In the genomic region with DNA sequence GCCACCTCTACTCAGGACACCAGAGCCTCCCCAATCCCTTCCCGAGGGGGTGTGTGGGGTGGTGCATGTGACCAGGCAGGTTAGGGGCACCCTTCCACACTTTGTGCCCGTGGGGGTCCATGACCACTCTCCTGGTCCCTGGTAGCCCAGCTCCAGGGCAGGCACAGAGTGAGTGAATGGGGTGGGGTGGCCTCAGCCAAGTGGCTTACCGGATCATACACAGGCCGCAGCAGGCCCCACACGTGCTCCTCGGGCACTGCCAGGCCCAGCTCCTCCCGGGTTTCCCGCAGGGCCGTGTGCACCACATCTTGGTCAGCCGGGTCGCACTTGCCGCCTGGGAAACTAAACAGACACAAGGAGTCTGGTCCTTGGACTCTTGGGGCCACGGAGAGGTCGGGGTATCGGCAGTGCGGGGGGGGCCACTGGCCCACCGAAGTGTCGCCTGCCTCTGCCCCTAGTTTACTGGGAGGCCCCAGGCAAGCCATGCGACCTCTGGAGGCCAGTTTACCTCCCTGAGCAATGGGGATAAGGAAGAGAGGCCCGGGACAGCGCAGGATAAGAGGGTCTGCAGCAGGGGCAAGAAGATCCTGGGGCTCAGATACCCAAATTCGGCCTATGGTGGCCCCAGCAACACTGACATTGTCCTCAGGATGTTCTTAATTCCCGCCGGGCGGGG, we compare ENCODE assay signal across 10 cellular contexts. TPM values are rescaled to one million over a fixed set of nuclear protein-coding genes. Genes with fewer than 3 reads are reported as not detected.
DNase-seq lines count a peak whose midpoint lies in the region; ATAC-seq and TF ChIP-seq lines count a peak whose summit lies in the region.
"Had no signal": no experiment of that assay in that cellular context is flagged by ENCODE, and none has a peak within 500 bp of the region (broad histone marks: within the 10 kb centered on the region; RNA-seq: fewer than 3 reads in every experiment).

No MANE protein-coding gene starts in this region.

- intact Hi-C loops in CD8-positive, alpha-beta T cell (cut with DNase I, micrococcal nuclease) = loop anchor here (1.0 to 10.0 kb wide), 7 partner anchors 15 to 176 kb away; a partner anchor contains a TSS

- peaks cover 9% of the 10 kb centered on the region for H3K4me1 ChIP-seq in CD8-positive, alpha-beta T cell (ENCODE audit: insufficient read depth, low read length)
- peaks cover 8 to 18% of the 10 kb centered on the region in 2 donors for H3K4me1 ChIP-seq in neuronal stem cell (ENCODE audit: control insufficient read depth in 2 of 2, insufficient read depth in 1 of 2, low read depth in 1 of 2, low read length in 2 of 2)

- no peaks in the 10 kb centered on the region for H3K27me3 ChIP-seq in CD8-positive, alpha-beta T cell (ENCODE audit: insufficient read depth, low read length)
- H3K27me3 ChIP-seq in neuronal stem cell (ENCODE audit: control insufficient read depth in 3 of 3, insufficient read depth in 3 of 3, low read depth in 1 of 3, low read length in 3 of 3) (no peaks in the 10 kb centered on the region), H7 (ENCODE audit: control insufficient read depth, insufficient read depth, low read length) (no peaks in the 10 kb centered on the region)

- peaks cover 8% of the 10 kb centered on the region for H3K4me1 Mint-ChIP-seq in CD8-positive, alpha-beta T cell (ENCODE audit: low read depth)
- H3K4me1 Mint-ChIP-seq in endothelial cell (ENCODE audit: unreplicated experiment) = no peaks in the 10 kb centered on the region

- peak overlapping the region; percentile 74 for H3K4me3 ChIP-seq in CD8-positive, alpha-beta T cell (ENCODE audit: low read depth, low read length)
- H3K4me3 ChIP-seq in neuronal stem cell (ENCODE audit: low read length in 2 of 2) = peak overlapping the region in 1 of 2 donors; percentile 62
- no peak overlapping the region; the same call in 1 of the 2 replicates for H3K4me3 ChIP-seq in H7 (ENCODE audit: insufficient read depth, low read depth, low read length)

- no peak overlapping the region for H3K23ac ChIP-seq in neuronal stem cell (ENCODE audit: low read depth, low read length, poor library complexity)

- H3K4me3 Mint-ChIP-seq in CD8-positive, alpha-beta T cell = peak overlapping the region; percentile 63
- H3K4me3 Mint-ChIP-seq in endothelial cell (ENCODE audit: unreplicated experiment) = peak overlapping the region; percentile 65

- H3K9me3 ChIP-seq in CD8-positive, alpha-beta T cell (ENCODE audit: low read length) = no peaks in the 10 kb centered on the region
- no peaks in the 10 kb centered on the region for H3K9me3 ChIP-seq in neuronal stem cell (replicated peaks in 1 of 2; ENCODE audit: control insufficient read depth in 2 of 2, insufficient read depth in 1 of 2, low read depth in 1 of 2, low read length in 2 of 2)

- CTCF ChIA-PET in CD8-positive, alpha-beta T cell (lab: Charles Lee) = interaction anchor here (0.6 to 10.9 kb wide), 13 partner anchors 10 to 276 kb away, joined by 3 to 126 read pairs (median 5); a partner anchor contains a TSS

- H3K4ac ChIP-seq in neuronal stem cell (ENCODE audit: low read length) = no peak overlapping the region

- no peak overlapping the region for H4K8ac ChIP-seq in neuronal stem cell (ENCODE audit: low read depth, low read length)

- POLR2A ChIA-PET in CD8-positive, alpha-beta T cell (lab: Charles Lee) = interaction anchor here (1.2 to 3.1 kb wide), 10 partner anchors 13 to 389 kb away, joined by 3 to 27 read pairs (median 4); no protein-coding TSS in a partner anchor

- peak overlapping the region; percentile 72 for H2AK5ac ChIP-seq in neuronal stem cell (ENCODE audit: low read depth, low read length)

- H3K27ac ChIP-seq in CD8-positive, alpha-beta T cell (ENCODE audit: low read depth, low read length) = no peak overlapping the region
- H3K27ac ChIP-seq in neuronal stem cell (replicated peaks; ENCODE audit: low read length) = peak overlapping the region; percentile 11

- peak overlapping the region; percentile 62 for H2BK5ac ChIP-seq in neuronal stem cell (ENCODE audit: low read length)

- ATAC-seq in CD8-positive, alpha-beta T cell = no peak
- ATAC-seq in HG03432 (IDR thresholded peaks at IDR 0.05; ENCODE audit: unreplicated experiment) = no peak

- TF ChIP-seq CTCF in CD8-positive, alpha-beta T cell (IDR thresholded peaks at IDR 0.05) = no peak
- TF ChIP-seq CTCF in endothelial cell (IDR thresholded peaks at IDR 0.05; ENCODE audit: unreplicated experiment) = no peak

- H3K27me3 Mint-ChIP-seq in CD8-positive, alpha-beta T cell (ENCODE audit: low read depth) = no peaks in the 10 kb centered on the region
- H3K27me3 Mint-ChIP-seq in endothelial cell (ENCODE audit: unreplicated experiment) = peaks cover 22% of the 10 kb centered on the region

- H4K91ac ChIP-seq in neuronal stem cell (ENCODE audit: low read depth, low read length, poor library complexity) = peak overlapping the region; percentile 76

- H3K79me1 ChIP-seq in neuronal stem cell (ENCODE audit: low read depth, low read length) = no peaks in the 10 kb centered on the region

- H3K4me2 ChIP-seq in neuronal stem cell (ENCODE audit: insufficient read depth, low read length, poor library complexity, severe bottlenecking) = peak overlapping the region; percentile 91

- H2BK15ac ChIP-seq in neuronal stem cell (ENCODE audit: low read length) = no peak overlapping the region

- no peaks in the 10 kb centered on the region for H3K36me3 ChIP-seq in CD8-positive, alpha-beta T cell (ENCODE audit: insufficient read depth, low read length)
- H3K36me3 ChIP-seq in neuronal stem cell (replicated peaks in 1 of 2; ENCODE audit: control insufficient read depth in 2 of 2, insufficient read depth in 2 of 2, low read length in 2 of 2) (peaks cover 5% of the 10 kb centered on the region in 2 donors), H7 (replicated peaks; ENCODE audit: control insufficient read depth, insufficient read depth, low read length) (no peaks in the 10 kb centered on the region)

- H2BK120ac ChIP-seq in neuronal stem cell (ENCODE audit: low read depth, low read length) = no peak overlapping the region

- DNase-seq in CD8-positive, alpha-beta T cell = no peak
- DNase-seq in endothelial cell (ENCODE audit: low spot score) = no peak
- no peak for DNase-seq in neuronal stem cell (ENCODE audit: low spot score)
- no peak for DNase-seq in activated gamma-delta T cell (lab: John Stamatoyannopoulos, UW)
- DNase-seq in H7 = no peak
- DNase-seq in mesenteric fat pad (ENCODE audit: low spot score) = no peak

- peak overlapping the region; percentile 99 for H2AFZ ChIP-seq in neuronal stem cell (ENCODE audit: low read length)

- H2BK12ac ChIP-seq in neuronal stem cell (ENCODE audit: low read length) = peak overlapping the region; percentile 24

- H3K36me3 Mint-ChIP-seq in CD8-positive, alpha-beta T cell = no peaks in the 10 kb centered on the region
- H3K36me3 Mint-ChIP-seq in endothelial cell (ENCODE audit: low read depth, unreplicated experiment) = peaks cover 6% of the 10 kb centered on the region

- no peak overlapping the region for H3K9ac ChIP-seq in neuronal stem cell (ENCODE audit: low read depth, low read length, poor library complexity)

- no peak overlapping the region for H3K14ac ChIP-seq in neuronal stem cell (ENCODE audit: low read length)

- H3K9me3 Mint-ChIP-seq in CD8-positive, alpha-beta T cell = no peaks in the 10 kb centered on the region
- H3K9me3 Mint-ChIP-seq in endothelial cell (ENCODE audit: unreplicated experiment) = no peaks in the 10 kb centered on the region

- no CpG with 5 or more reads among the region's 25 CpGs for WGBS in neuronal stem cell (ENCODE audit: extremely low coverage in 2 of 2, insufficient read length in 2 of 2, insufficient replicate concordance in 1 of 2), 2 donors

- peak overlapping the region; percentile 32 for H3K18ac ChIP-seq in neuronal stem cell (ENCODE audit: low read length)

- H3K27ac Mint-ChIP-seq in CD8-positive, alpha-beta T cell = no peak overlapping the region
- H3K27ac Mint-ChIP-seq in endothelial cell (ENCODE audit: unreplicated experiment) = no peak overlapping the region

TF ChIP-seq in PFSK-1, 5 proteins besides CTCF, POLR2A, EP300 and RAD21:
- 0 out of 2 replicates have a peak, but pooled peaks have one; percentile 7 for TF ChIP-seq POLR2AphosphoS5 (IDR thresholded peaks at IDR 0.05; ENCODE audit: low read depth, low read length)
- no peak for TF ChIP-seq FOXP2 (optimal IDR thresholded peaks at IDR 0.05; ENCODE audit: borderline replicate concordance, extremely low read depth, extremely low read length, insufficient read depth)

RNA-seq across cellular contexts. Expression of a gene that starts 0.9 kb away (rescaled TPM):
- 1 to 10 TPM; 1.0 to 2.0 TPM for total RNA-seq in CD8-positive, alpha-beta T cell
- polyA plus RNA-seq in PFSK-1 (2012; ENCODE audit: insufficient read length, low read depth) = 11.9 TPM
- total RNA-seq in endothelial cell (ENCODE audit: unreplicated experiment) (6.8 TPM), mesenteric fat pad (12.9 TPM)
- 7.6 TPM for polyA plus RNA-seq in neuronal stem cell (2013, experiment 1 of 2)
- 6.7 TPM for polyA plus RNA-seq in neuronal stem cell (2013, experiment 2 of 2)
- total RNA-seq in H7 (2014; rRNA removed; shearing (Covaris generic)) = 8.1 and 8.7 TPM in 2 replicates

RNA-seq across cellular contexts. Expression of a gene that starts 10.7 kb away (rescaled TPM):
- total RNA-seq in CD8-positive, alpha-beta T cell = not detected
- polyA plus RNA-seq in PFSK-1 (2012; ENCODE audit: insufficient read length, low read depth) = not detected
- not detected for total RNA-seq in endothelial cell (ENCODE audit: unreplicated experiment)
- polyA plus RNA-seq in neuronal stem cell (2013, experiment 1 of 2) = 0.04 TPM
- polyA plus RNA-seq in neuronal stem cell (2013, experiment 2 of 2) = 0.03 TPM
- 0.07 TPM in 1 of 2 replicates, not detected in the other for total RNA-seq in H7 (2014; rRNA removed; shearing (Covaris generic))
- total RNA-seq in mesenteric fat pad = not detected
- total RNA-seq: LHCN-M2, renal cortical epithelial cell had no signal

RNA-seq across cellular contexts. Expression of a gene that starts 21.7 kb away (rescaled TPM):
- not detected for total RNA-seq in CD8-positive, alpha-beta T cell
- polyA plus RNA-seq in PFSK-1 (2012; ENCODE audit: insufficient read length, low read depth) = not detected
- not detected for total RNA-seq in endothelial cell (ENCODE audit: unreplicated experiment)
- polyA plus RNA-seq in neuronal stem cell (2013, experiment 1 of 2) = not detected
- polyA plus RNA-seq in neuronal stem cell (2013, experiment 2 of 2) = not detected
- not detected in 2 replicates for total RNA-seq in H7 (2014; rRNA removed; shearing (Covaris generic))
- not detected for total RNA-seq in mesenteric fat pad

RNA-seq across cellular contexts. Expression of a gene that starts 22.1 kb away (rescaled TPM):
- 100 to 1,000 TPM; 220 to 237 TPM for total RNA-seq in CD8-positive, alpha-beta T cell
- polyA plus RNA-seq in PFSK-1 (2012; ENCODE audit: insufficient read length, low read depth) = 572 TPM
- total RNA-seq in endothelial cell (ENCODE audit: unreplicated experiment) (191 TPM), mesenteric fat pad (147 TPM)
- polyA plus RNA-seq in neuronal stem cell (2013, experiment 1 of 2) = 71.8 TPM
- polyA plus RNA-seq in neuronal stem cell (2013, experiment 2 of 2) = 67.2 TPM
- total RNA-seq in H7 (2014; rRNA removed; shearing (Covaris generic)) = 302 and 350 TPM in 2 replicates

RNA-seq across cellular contexts. Expression of a gene that starts 45.2 kb away (rescaled TPM):
- total RNA-seq in CD8-positive, alpha-beta T cell = 10 to 100 TPM; 56.8 to 56.9 TPM
- polyA plus RNA-seq in PFSK-1 (2012; ENCODE audit: insufficient read length, low read depth) = 706 TPM
- total RNA-seq in endothelial cell (ENCODE audit: unreplicated experiment) (696 TPM), mesenteric fat pad (355 TPM)
- polyA plus RNA-seq in neuronal stem cell (2013, experiment 1 of 2) = 927 TPM
- 915 TPM for polyA plus RNA-seq in neuronal stem cell (2013, experiment 2 of 2)
- 2,691 and 2,979 TPM in 2 replicates for total RNA-seq in H7 (2014; rRNA removed; shearing (Covaris generic))
